ENCODE assay signal across 9 cellular contexts in the genomic region with DNA sequence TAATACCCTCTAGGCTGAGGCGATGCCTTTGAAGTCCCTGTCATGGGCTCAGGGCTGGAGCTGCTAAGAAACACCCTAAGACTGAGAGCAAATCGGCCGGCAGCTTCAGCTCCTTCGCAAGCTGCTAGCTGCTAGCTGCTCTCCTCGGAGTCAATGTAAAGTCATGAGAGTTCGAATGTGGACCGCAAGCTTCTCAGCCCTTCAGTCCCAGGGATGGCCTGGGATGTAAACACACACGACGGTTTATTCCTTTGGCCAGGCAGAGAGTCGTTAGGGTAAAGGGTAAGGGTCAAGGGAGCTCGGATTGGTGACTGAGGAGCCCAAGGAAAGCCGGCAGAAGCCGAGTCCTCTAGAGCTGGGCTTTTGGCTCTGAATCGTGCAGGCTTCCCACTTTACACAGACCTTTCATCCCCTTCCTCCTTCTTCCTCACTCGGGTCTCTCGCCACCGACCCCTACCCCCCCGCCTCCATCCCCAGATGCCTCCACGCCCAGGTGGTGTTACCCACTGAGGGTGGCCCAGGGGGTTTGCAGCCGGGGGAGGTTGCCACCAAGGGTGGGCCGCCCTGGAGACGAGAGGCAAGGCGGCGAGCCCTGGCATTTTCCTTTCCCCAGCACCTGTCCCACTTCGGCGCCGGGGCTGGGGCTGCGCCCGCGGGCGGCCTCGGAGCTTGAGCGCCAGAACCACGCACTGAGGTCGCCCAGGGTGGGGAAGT. TPM values are rescaled to one million over a fixed set of nuclear protein-coding genes. Genes with fewer than 3 reads are reported as not detected.
DNase-seq lines count a peak whose midpoint lies in the region; ATAC-seq and TF ChIP-seq lines count a peak whose summit lies in the region.
"Had no signal": no experiment of that assay in that cellular context is flagged by ENCODE, and none has a peak within 500 bp of the region (broad histone marks: within the 10 kb centered on the region; RNA-seq: fewer than 3 reads in every experiment).

No MANE protein-coding gene starts in this region.

- H4K20me1 ChIP-seq in SK-N-SH (ENCODE audit: insufficient read depth) = no peaks in the 10 kb centered on the region

- H3K4me3 Mint-ChIP-seq in activated naive CD8-positive, alpha-beta T cell treated with anti-CD3 and anti-CD28 coated beads for 36 hours = peak overlapping the region; percentile 52
- H3K4me3 Mint-ChIP-seq in mesothelial cell of epicardium = peak overlapping the region; percentile 64

- no peak overlapping the region for H3K9ac ChIP-seq in SK-N-SH

- H3K9me2 ChIP-seq in SK-N-SH = no peaks in the 10 kb centered on the region

- TF ChIP-seq RAD21 in SK-N-SH (IDR thresholded peaks at IDR 0.05; ENCODE audit: low read length) = no peak

- peaks cover 9% of the 10 kb centered on the region for H3F3A ChIP-seq in SK-N-SH (replicated peaks; ENCODE audit: insufficient read depth)

- no peaks in the 10 kb centered on the region for H3K36me3 Mint-ChIP-seq in activated naive CD8-positive, alpha-beta T cell treated with anti-CD3 and anti-CD28 coated beads for 36 hours
- H3K36me3 Mint-ChIP-seq in mesothelial cell of epicardium = no peaks in the 10 kb centered on the region

- POLR2A ChIA-PET in SK-N-SH (lab: Yijun Ruan, JAX) = interaction anchor here (0.6 kb wide), 1 partner anchor 46 kb away, joined by 3 read pairs; no protein-coding TSS in a partner anchor

- no peak for TF ChIP-seq EP300 in SK-N-SH (IDR thresholded peaks at IDR 0.05; ENCODE audit: borderline replicate concordance in 1 of 2, low read depth in 1 of 2, low read length in 1 of 2)

- intact Hi-C loops in upper lobe of right lung (cut with DNase I) = no loop called here

- H3K9me3 ChIP-seq in cardiac muscle cell (ENCODE audit: low read depth) = no peaks in the 10 kb centered on the region
- H3K9me3 ChIP-seq in right atrium auricular region = no peaks in the 10 kb centered on the region
- H3K9me3 ChIP-seq in upper lobe of right lung = no peaks in the 10 kb centered on the region
- H3K9me3 ChIP-seq in SK-N-SH = no peaks in the 10 kb centered on the region

- H3K9me3 Mint-ChIP-seq in activated naive CD8-positive, alpha-beta T cell treated with anti-CD3 and anti-CD28 coated beads for 36 hours = no peaks in the 10 kb centered on the region
- no peaks in the 10 kb centered on the region for H3K9me3 Mint-ChIP-seq in mesothelial cell of epicardium

- H3K27ac ChIP-seq in cardiac muscle cell (no peak overlapping the region), right atrium auricular region (peak overlapping the region in 1 of 2 donors; percentile 86), upper lobe of right lung (peak overlapping the region; percentile 36), SK-N-SH (ENCODE audit: low read depth in 2 of 2, low read length in 1 of 2) (no peak overlapping the region)

- H3K27me3 ChIP-seq in cardiac muscle cell (no peaks in the 10 kb centered on the region), right atrium auricular region (no peaks in the 10 kb centered on the region), upper lobe of right lung (no peaks in the 10 kb centered on the region), SK-N-SH (ENCODE audit: insufficient read depth) (peaks cover 4% of the 10 kb centered on the region; the same call in 1 of the 2 replicates)

- DNase-seq in cardiac muscle cell (ENCODE audit: low read depth in 1 of 2, low spot score in 1 of 2) (peak in 1 of 2 donors; percentile 15), right atrium auricular region (ENCODE audit: low spot score) (no peak), mesothelial cell of epicardium (ENCODE audit: low spot score in 2 of 2, unreplicated experiment in 2 of 2) (peak in 1 of 2 experiments; percentile 41), upper lobe of right lung (no peak), SK-N-SH (no peak), GM13976 (ENCODE audit: low spot score) (no peak)
- no peak for DNase-seq in activated naive CD8-positive, alpha-beta T cell treated with anti-CD3 and anti-CD28 coated beads for 36 hours
- DNase-seq in activated CD4-positive, alpha-beta T cell treated with anti-CD3 and anti-CD28 coated beads for 1 hour = no peak
- DNase-seq: NCI-H1092 treated with DMSO at 0.1 percent for 48 hours had no signal

- H3K36me3 ChIP-seq in cardiac muscle cell (no peaks in the 10 kb centered on the region), right atrium auricular region (no peaks in the 10 kb centered on the region), upper lobe of right lung (no peaks in the 10 kb centered on the region), SK-N-SH (replicated peaks in 1 of 2; ENCODE audit: control insufficient read depth in 1 of 2, insufficient read depth in 2 of 2, low read length in 1 of 2) (no peaks in the 10 kb centered on the region)

- peaks cover under 1% of the 10 kb centered on the region; the same call in 1 of the 2 replicates for H3K79me2 ChIP-seq in SK-N-SH (ENCODE audit: insufficient read depth)

- no peak overlapping the region for H2AFZ ChIP-seq in SK-N-SH (ENCODE audit: low read depth)

- no peaks in the 10 kb centered on the region for H3K27me3 Mint-ChIP-seq in activated naive CD8-positive, alpha-beta T cell treated with anti-CD3 and anti-CD28 coated beads for 36 hours
- H3K27me3 Mint-ChIP-seq in mesothelial cell of epicardium (ENCODE audit: low read depth) = peaks cover 1% of the 10 kb centered on the region

- H3K4me1 Mint-ChIP-seq in activated naive CD8-positive, alpha-beta T cell treated with anti-CD3 and anti-CD28 coated beads for 36 hours = peaks cover 5% of the 10 kb centered on the region
- H3K4me1 Mint-ChIP-seq in mesothelial cell of epicardium = no peaks in the 10 kb centered on the region

- no peaks in the 10 kb centered on the region for H3K4me1 ChIP-seq in cardiac muscle cell (ENCODE audit: low read depth)
- no peaks in the 10 kb centered on the region for H3K4me1 ChIP-seq in right atrium auricular region
- no peaks in the 10 kb centered on the region for H3K4me1 ChIP-seq in upper lobe of right lung
- no peaks in the 10 kb centered on the region; a peak in 1 of 4 replicates for H3K4me1 ChIP-seq in SK-N-SH (ENCODE audit: control insufficient read depth in 1 of 2, insufficient read depth in 2 of 2, low read depth in 1 of 2, low read length in 1 of 2)

- ATAC-seq in upper lobe of right lung = no peak

- in situ Hi-C loops in GM13976 (cut with MboI; ENCODE audit: low sequenced_read_pairs, unreplicated experiment) = no loop called here

- 67% methylated on average over 25 of the region's 35 CpGs for WGBS in SK-N-SH (ENCODE audit: low lambda C conversion rate)

- no peak overlapping the region for H3K27ac Mint-ChIP-seq in activated naive CD8-positive, alpha-beta T cell treated with anti-CD3 and anti-CD28 coated beads for 36 hours
- H3K27ac Mint-ChIP-seq in mesothelial cell of epicardium = no peak overlapping the region

- TF ChIP-seq CTCF in cardiac muscle cell (IDR thresholded peaks at IDR 0.05; ENCODE audit: low read depth, low read length) (no peak), right atrium auricular region (IDR thresholded peaks at IDR 0.05) (no peak), mesothelial cell of epicardium (IDR thresholded peaks at IDR 0.05; ENCODE audit: unreplicated experiment) (no peak), upper lobe of right lung (IDR thresholded peaks at IDR 0.05) (no peak), SK-N-SH (IDR thresholded peaks at IDR 0.05) (no peak), GM13976 (IDR thresholded peaks at IDR 0.05; ENCODE audit: borderline replicate concordance, control extremely low read depth, extremely low read depth, insufficient read depth, missing control alignments) (no peak)

- H3K4me2 ChIP-seq in SK-N-SH = no peak overlapping the region

- CTCF ChIA-PET in SK-N-SH (lab: Yijun Ruan, JAX) = interaction anchor here (1.5 kb wide), 1 partner anchor 54 kb away, joined by 6 read pairs; no protein-coding TSS in a partner anchor

- H3K4me3 ChIP-seq in cardiac muscle cell (peak overlapping the region; percentile 39), right atrium auricular region (peak overlapping the region in 1 of 2 donors; percentile 59), upper lobe of right lung (no peak overlapping the region), SK-N-SH (ENCODE audit: low read depth in 2 of 2, low read length in 1 of 2) (no peak overlapping the region)

TF ChIP-seq in SK-N-SH, 30 proteins besides CTCF, POLR2A, EP300 and RAD21 (continues in another document):
- TF ChIP-seq FOSL2 (IDR thresholded peaks at IDR 0.05; ENCODE audit: borderline replicate concordance, low read depth) = no peak
- TF ChIP-seq, protein P1, sequence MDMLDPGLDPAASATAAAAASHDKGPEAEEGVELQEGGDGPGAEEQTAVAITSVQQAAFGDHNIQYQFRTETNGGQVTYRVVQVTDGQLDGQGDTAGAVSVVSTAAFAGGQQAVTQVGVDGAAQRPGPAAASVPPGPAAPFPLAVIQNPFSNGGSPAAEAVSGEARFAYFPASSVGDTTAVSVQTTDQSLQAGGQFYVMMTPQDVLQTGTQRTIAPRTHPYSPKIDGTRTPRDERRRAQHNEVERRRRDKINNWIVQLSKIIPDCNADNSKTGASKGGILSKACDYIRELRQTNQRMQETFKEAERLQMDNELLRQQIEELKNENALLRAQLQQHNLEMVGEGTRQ (IDR thresholded peaks at IDR 0.05; ENCODE audit: borderline replicate concordance, low read depth, low read length) = no peak
- no peak for TF ChIP-seq SIN3A (IDR thresholded peaks at IDR 0.05; ENCODE audit: borderline replicate concordance, low read depth, low read length)
- TF ChIP-seq TEAD4 (IDR thresholded peaks at IDR 0.05; ENCODE audit: borderline replicate concordance, insufficient read depth) = no peak
- no peak for TF ChIP-seq NRF1 (IDR thresholded peaks at IDR 0.05; ENCODE audit: low read depth, low read length)
- TF ChIP-seq, protein P2, sequence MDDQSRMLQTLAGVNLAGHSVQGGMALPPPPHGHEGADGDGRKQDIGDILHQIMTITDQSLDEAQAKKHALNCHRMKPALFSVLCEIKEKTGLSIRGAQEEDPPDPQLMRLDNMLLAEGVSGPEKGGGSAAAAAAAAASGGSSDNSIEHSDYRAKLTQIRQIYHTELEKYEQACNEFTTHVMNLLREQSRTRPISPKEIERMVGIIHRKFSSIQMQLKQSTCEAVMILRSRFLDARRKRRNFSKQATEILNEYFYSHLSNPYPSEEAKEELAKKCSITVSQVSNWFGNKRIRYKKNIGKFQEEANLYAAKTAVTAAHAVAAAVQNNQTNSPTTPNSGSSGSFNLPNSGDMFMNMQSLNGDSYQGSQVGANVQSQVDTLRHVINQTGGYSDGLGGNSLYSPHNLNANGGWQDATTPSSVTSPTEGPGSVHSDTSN (IDR thresholded peaks at IDR 0.05) = no peak

RNA-seq across cellular contexts. Expression of a gene that starts 3.1 kb away (rescaled TPM):
- 3.9 and 10.7 TPM in 2 replicates for total RNA-seq in cardiac muscle cell
- 8.7 and 13.6 TPM in 2 replicates for polyA plus RNA-seq in cardiac muscle cell
- 1 to 10 TPM; 3.1 to 7.5 TPM for total RNA-seq in right atrium auricular region
- 1 to 10 TPM; 6.8 to 7.3 TPM for total RNA-seq in activated naive CD8-positive, alpha-beta T cell treated with anti-CD3 and anti-CD28 coated beads for 36 hours
- total RNA-seq in mesothelial cell of epicardium = 27.7 to 28.9 TPM (median 28.0 TPM) in 3 replicates
- 15.0 TPM for total RNA-seq in upper lobe of right lung
- 1.5 and 4.2 TPM in 2 replicates for polyA plus RNA-seq in SK-N-SH (2012; rRNA removed)
- polyA plus RNA-seq in SK-N-SH (2012; cell fraction: cytosol; rRNA removed) = 2.9 and 3.5 TPM in 2 replicates
- polyA plus RNA-seq in SK-N-SH (2012; cell fraction: nucleus; rRNA removed) = 8.7 and 9.5 TPM in 2 replicates
